ENCODE assay signal across 11 cellular contexts in the genomic region with DNA sequence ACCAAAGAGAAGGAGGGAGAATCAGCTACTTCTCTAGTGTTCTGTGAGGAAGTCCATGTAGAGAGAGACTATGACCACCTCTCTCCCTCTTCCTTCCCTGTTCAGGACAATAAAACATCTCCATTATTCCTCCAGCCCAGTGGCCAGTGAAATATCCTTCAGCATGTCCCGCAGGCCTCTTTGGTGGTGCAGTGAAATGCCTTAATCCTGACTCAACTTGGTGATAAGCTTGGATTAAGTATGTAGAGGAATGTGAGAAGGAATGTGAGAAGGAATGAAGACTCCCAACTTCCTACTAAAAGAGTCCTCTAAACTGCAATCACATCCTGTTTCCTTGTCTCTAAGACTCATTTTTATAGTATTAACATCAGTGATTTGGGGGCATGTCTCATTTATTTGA.
DNase-seq lines count a peak whose midpoint lies in the region; ATAC-seq and TF ChIP-seq lines count a peak whose summit lies in the region.
"Had no signal": no experiment of that assay in that cellular context is flagged by ENCODE, and none has a peak within 500 bp of the region (broad histone marks: within the 10 kb centered on the region; RNA-seq: fewer than 3 reads in every experiment).

No MANE protein-coding gene starts in this region.

- H3K4me1 ChIP-seq in cardiac muscle cell (ENCODE audit: low read depth) (no peaks in the 10 kb centered on the region), right atrium auricular region (peaks cover 0 to 5% of the 10 kb centered on the region in 2 donors), iPS-20b (ENCODE audit: insufficient read depth, low read length) (peaks cover 25% of the 10 kb centered on the region), aorta (ENCODE audit: control insufficient read depth in 1 of 2, insufficient read depth in 2 of 2, low read length in 2 of 2) (peaks cover 3 to 7% of the 10 kb centered on the region in 2 donors), body of pancreas (no peaks in the 10 kb centered on the region)
- H3K4me1 ChIP-seq: A549 had no signal

- H3K27ac ChIP-seq in cardiac muscle cell, result no peak overlapping the region
- H3K27ac ChIP-seq in right atrium auricular region, result no peak overlapping the region
- no peak overlapping the region for H3K27ac ChIP-seq in iPS-20b (ENCODE audit: low read length)
- no peak overlapping the region for H3K27ac ChIP-seq in aorta (ENCODE audit: low read depth in 1 of 2, low read length in 2 of 2)
- H3K27ac ChIP-seq in body of pancreas, result no peak overlapping the region
- H3K27ac ChIP-seq: A549 had no signal

- 3 to 8% methylated on average over 1 of the region's 1 CpG for WGBS in aorta, 2 donors
- 25 to 43% methylated on average over 1 of the region's 1 CpG for whole genome bisulfite sequencing in body of pancreas, 2 donors

- no peaks in the 10 kb centered on the region for H3K27me3 ChIP-seq in cardiac muscle cell
- H3K27me3 ChIP-seq in right atrium auricular region, result no peaks in the 10 kb centered on the region
- H3K27me3 ChIP-seq in iPS-20b (ENCODE audit: insufficient read depth, low read length), result no peaks in the 10 kb centered on the region
- H3K27me3 ChIP-seq in aorta (ENCODE audit: control insufficient read depth in 1 of 2, insufficient read depth in 2 of 2, low read length in 1 of 2), result no peaks in the 10 kb centered on the region
- H3K27me3 ChIP-seq in body of pancreas, result no peaks in the 10 kb centered on the region

- intact Hi-C loops in aorta (cut with DNase I), result no loop called here
- intact Hi-C loops in body of pancreas (cut with DNase I), result no loop called here

- 0 out of 2 replicates have a peak overlapping the region, but pooled peaks have one; percentile 26 for H3K9ac ChIP-seq in iPS-20b (ENCODE audit: low read depth, low read length)

- H3K4me3 ChIP-seq in cardiac muscle cell, result no peak overlapping the region
- no peak overlapping the region for H3K4me3 ChIP-seq in right atrium auricular region
- H3K4me3 ChIP-seq in iPS-20b (ENCODE audit: low read length), result no peak overlapping the region
- H3K4me3 ChIP-seq in aorta (ENCODE audit: low read length in 2 of 2), result no peak overlapping the region
- no peak overlapping the region for H3K4me3 ChIP-seq in body of pancreas
- H3K4me3 ChIP-seq: A549 had no signal

- H3K9me3 ChIP-seq in cardiac muscle cell (ENCODE audit: low read depth) (no peaks in the 10 kb centered on the region), right atrium auricular region (no peaks in the 10 kb centered on the region), iPS-20b (ENCODE audit: insufficient read depth, low read depth, low read length) (no peaks in the 10 kb centered on the region), aorta (ENCODE audit: control insufficient read depth, low read length) (no peaks in the 10 kb centered on the region), body of pancreas (no peaks in the 10 kb centered on the region)
- H3K9me3 ChIP-seq: A549 had no signal

- TF ChIP-seq CTCF in cardiac muscle cell (IDR thresholded peaks at IDR 0.05; ENCODE audit: low read depth, low read length) (no peak), right atrium auricular region (IDR thresholded peaks at IDR 0.05) (no peak), body of pancreas (IDR thresholded peaks at IDR 0.05) (no peak)

- no peak for TF ChIP-seq POLR2A in body of pancreas (IDR thresholded peaks at IDR 0.05)

- no peak for ATAC-seq in aorta (ENCODE audit: low FRiP score)
- no peak for ATAC-seq in body of pancreas
- ATAC-seq: A549 had no signal

- H3K36me3 ChIP-seq in cardiac muscle cell (no peaks in the 10 kb centered on the region), right atrium auricular region (no peaks in the 10 kb centered on the region), iPS-20b (ENCODE audit: insufficient read depth, low read depth, low read length) (no peaks in the 10 kb centered on the region), aorta (ENCODE audit: control insufficient read depth in 1 of 2, insufficient read depth in 2 of 2, low read length in 1 of 2) (no peaks in the 10 kb centered on the region), body of pancreas (replicated peaks in 1 of 2; ENCODE audit: insufficient read depth in 1 of 2, low read depth in 2 of 2) (no peaks in the 10 kb centered on the region)

- DNase-seq in cardiac muscle cell (ENCODE audit: low read depth in 1 of 2, low spot score in 1 of 2) (peak; percentile 29 to 92), right atrium auricular region (ENCODE audit: low spot score) (no peak), amniotic stem cell (lab: John Stamatoyannopoulos, UW) (peak; percentile 51), NCI-H524 treated with DMSO at 0.1 percent for 48 hours (lab: John Stamatoyannopoulos, UW) (no peak), NCI-H345 (lab: John Stamatoyannopoulos, UW) (no peak), aorta (no peak), body of pancreas (no peak)
- DNase-seq: activated T-cell treated with anti-CD3 and anti-CD28 coated beads, Interleukin-2, amount 50 U/mL, for 1 hour; NCI-H2029 had no signal

Comparison
In these comparisons a context has a peak if more than half of its experiments do, and no peak if none do; other contexts are left out.
1. DNase-seq: peak in cardiac muscle cell (2 of 2) and amniotic stem cell (single experiment); none in right atrium auricular region (single experiment), NCI-H524 treated with DMSO at 0.1 percent for 48 hours (single experiment), NCI-H345 (single experiment), aorta (0 of 2) and body of pancreas (0 of 4).